In genomic region chr1:58749646-58750045, GRCh38 we compare ENCODE assay signal across 23 cellular contexts.
"Had no signal": no experiment of that assay in that cellular context is flagged by ENCODE, and none has a peak within 500 bp of the region (broad histone marks: within the 10 kb centered on the region; RNA-seq: fewer than 3 reads in every experiment).

No MANE protein-coding gene starts in this region.

- H3K36me3 ChIP-seq: heart left ventricle, neutrophil, tibial nerve, upper lobe of right lung, vagina had no signal

- H3K9me3 ChIP-seq: heart left ventricle, neutrophil, psoas muscle, testis, tibial nerve, upper lobe of right lung, vagina had no signal

- H3K27ac Mint-ChIP-seq: dendritic cell treated with granulocyte-macrophage colony-stimulating factor and Interleukin-4, amounts not matched to agents 40 ng/mL and 50 ng/mL, for 4 days; nephron progenitor cell had no signal

- ATAC-seq: heart left ventricle, left colon, left ventricle myocardium superior, psoas muscle, sciatic nerve, upper lobe of right lung had no signal

- H3K9me3 Mint-ChIP-seq: dendritic cell treated with granulocyte-macrophage colony-stimulating factor and Interleukin-4, amounts not matched to agents 40 ng/mL and 50 ng/mL, for 4 days; nephron progenitor cell had no signal

- H3K27me3 ChIP-seq: heart left ventricle, neutrophil, testis, tibial nerve, upper lobe of right lung, vagina had no signal

- H3K4me3 Mint-ChIP-seq: dendritic cell treated with granulocyte-macrophage colony-stimulating factor and Interleukin-4, amounts not matched to agents 40 ng/mL and 50 ng/mL, for 4 days; nephron progenitor cell had no signal

- FAIRE-seq: colon, frontal cortex, kidney had no signal

- H3K4me3 ChIP-seq: heart left ventricle, lung, psoas muscle, skin epidermis, testis, tibial nerve, upper lobe of right lung, vagina had no signal

- H3K27ac ChIP-seq: heart left ventricle, neutrophil, psoas muscle, skin epidermis, testis, tibial nerve, upper lobe of right lung, vagina had no signal

- DNase-seq: cerebellar nuclear complex; heart left ventricle; hypothalamus; kidney; left colon; left ventricle myocardium superior; mesenchymal stem cell; midbrain; nephron progenitor cell; psoas muscle; stimulated activated CD4-positive, alpha-beta T cell treated with anti-CD3 and anti-CD28 coated beads, Interleukin-12 subunit alpha, Interleukin-12 subunit beta, amount 100 ng/mL, for 4 hours; stimulated activated naive CD4-positive, alpha-beta T cell treated with Interleukin-2 at 50 U/mL for 16 hours; testis; upper lobe of right lung had no signal
